In genomic region chr17:73192219-73192893, GRCh38 we compare ENCODE assay signal across 8 cellular contexts. TPM values are rescaled to one million over a fixed set of nuclear protein-coding genes. Genes with fewer than 3 reads are reported as not detected.
DNase-seq lines count a peak whose midpoint lies in the region; ATAC-seq and TF ChIP-seq lines count a peak whose summit lies in the region.

No MANE protein-coding gene starts in this region.

- 0% methylated on average over 24 to 27 of the region's 74 CpGs for WGBS in tibial nerve, 2 donors

- peak; percentile 58 for ATAC-seq in GM21737 (IDR thresholded peaks at IDR 0.05; ENCODE audit: unreplicated experiment)

- DNase-seq in EL (peak; percentile 75), KBM-7 (peak; percentile 82), RWPE1 (ENCODE audit: low spot score) (peak; percentile 80), glomerular visceral epithelial cell (ENCODE audit: extremely low spot score) (peak; percentile 83), nucleus accumbens (lab: John Stamatoyannopoulos, UW) (peak in 47 of 56 donors; percentile 28 to 84 (median 66)), tibial nerve (ENCODE audit: low spot score in 2 of 2) (peak in 1 of 2 donors; percentile 26)
- DNase-seq in activated naive CD4-positive, alpha-beta T cell treated with anti-CD3 and anti-CD28 coated beads, Interleukin-2, amount 50 U/mL, for 16 hours: peak; percentile 73

- CTCF ChIA-PET in RWPE1 (lab: Yijun Ruan, JAX): interaction anchor here (0.5 to 3.4 kb wide), 5 partner anchors 17 to 635 kb away, joined by 3 to 44 read pairs (median 6); no protein-coding TSS in a partner anchor

- H3K27ac ChIP-seq in RWPE1: peak overlapping the region; percentile 99
- peak overlapping the region; percentile 47 to 94 (median 80) for H3K27ac ChIP-seq in tibial nerve

- POLR2A ChIA-PET in RWPE1 (lab: Yijun Ruan, JAX; ENCODE audit: low non-redundant PET): interaction anchor here (1.3 kb wide), 1 partner anchor 53 kb away, joined by 4 read pairs; no protein-coding TSS in a partner anchor

- no peaks in the 10 kb centered on the region for H3K9me3 ChIP-seq in tibial nerve

- TF ChIP-seq POLR2A in tibial nerve (IDR thresholded peaks at IDR 0.05): no peak

- H3K36me3 ChIP-seq in tibial nerve: peaks cover 0 to 15% (median 7%) of the 10 kb centered on the region in 3 donors

- H3K27me3 ChIP-seq in tibial nerve: no peaks in the 10 kb centered on the region

- peaks cover 0 to 39% (median 14%) of the 10 kb centered on the region in 4 donors for H3K4me1 ChIP-seq in tibial nerve

- in situ Hi-C loops in KBM-7 (cut with MboI; ENCODE audit: low pct_unique_long_range_greater_than_20kb, low sequenced_read_pairs): loop anchor here (25.0 kb wide), 1 partner anchor 455 kb away; no protein-coding TSS in a partner anchor

- peak in 1 of 2 donors; percentile 34 for TF ChIP-seq EP300 in tibial nerve (IDR thresholded peaks at IDR 0.05)

- TF ChIP-seq CTCF in RWPE1 (conservative IDR thresholded peaks at IDR 0.05; ENCODE audit: low read depth) (no peak), tibial nerve (IDR thresholded peaks at IDR 0.05) (peak in 1 of 5 experiments; percentile 23)

- H3K4me3 ChIP-seq in tibial nerve: peak overlapping the region; percentile 46 to 100 (median 94)

RNA-seq across cellular contexts. Expression of gene COG1, which starts 0.5 kb away (rescaled TPM):
- total RNA-seq in tibial nerve: 10 to 100 TPM; 23.6 to 46.2 (median 28.6) TPM

RNA-seq across cellular contexts. Expression of gene SSTR2, which starts 27.5 kb away (rescaled TPM):
- 1 to 10 TPM; 1.5 to 2.4 (median 1.9) TPM for total RNA-seq in tibial nerve
